In the genomic region with DNA sequence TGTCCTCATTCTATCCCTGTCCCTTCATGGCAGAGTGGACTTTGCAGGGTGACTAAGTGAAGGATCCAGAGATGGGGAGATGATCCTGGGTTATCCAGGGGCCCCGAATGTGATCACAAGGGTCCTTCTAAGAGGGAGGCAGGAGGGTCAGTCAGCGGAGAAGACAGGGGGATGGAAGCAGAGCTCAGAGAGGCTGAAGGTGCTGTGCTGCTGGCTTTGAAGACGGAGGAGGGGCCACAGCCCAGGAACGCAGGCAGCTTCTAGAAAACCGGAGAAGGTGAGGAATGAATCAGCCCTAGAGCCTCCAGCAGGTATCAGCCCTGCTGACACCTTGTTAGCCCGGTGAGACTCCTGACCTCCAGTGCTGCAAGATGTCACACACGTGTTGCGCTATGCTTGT, we compare ENCODE assay signal across 25 cellular contexts.
"Had no signal": no experiment of that assay in that cellular context is flagged by ENCODE, and none has a peak within 500 bp of the region (broad histone marks: within the 10 kb centered on the region; RNA-seq: fewer than 3 reads in every experiment).

No MANE protein-coding gene starts in this region.

- DNase-seq: islet precursor cell; midbrain; naive thymus-derived CD4-positive, alpha-beta T cell; nucleus accumbens; stimulated activated CD4-positive, alpha-beta T cell treated with anti-CD3 and anti-CD28 coated beads, Interleukin-1b, Interleukin-23, amount 100 ng/mL, for 48 hours; stimulated activated CD4-positive, alpha-beta T cell treated with anti-CD3 and anti-CD28 coated beads, Interleukin-2, amount 100 ng/mL, for 48 hours; stimulated activated CD4-positive, alpha-beta T cell treated with anti-CD3 and anti-CD28 coated beads, Interleukin-4, amount 100 ng/mL, for 4 hours; stimulated activated CD8-positive, alpha-beta memory T cell treated with anti-CD3 and anti-CD28 coated beads, Interleukin-4, amount 100 ng/mL, for 48 hours; stimulated activated naive CD4-positive, alpha-beta T cell treated with Interleukin-2 at 50 U/mL for 16 hours; stimulated activated naive CD8-positive, alpha-beta T cell treated with anti-CD3 and anti-CD28 coated beads, Interleukin-15, amount 100 ng/mL, for 72 hours; substantia nigra; upper lobe of right lung had no signal

- H3K27me3 Mint-ChIP-seq: naive thymus-derived CD4-positive, alpha-beta T cell; stimulated activated memory B cell treated with anti-CD40 and anti-IgM and Interleukin-4, amounts not matched to agents 10 μg/mL and 1 μg/mL and 100 μg/mL, for 72 hours; stimulated activated naive CD8-positive, alpha-beta T cell treated with anti-CD3 and anti-CD28 coated beads, Interleukin-15, amount 100 ng/mL, for 72 hours had no signal

- H3K79me2 ChIP-seq: hepatocyte had no signal

- H3K36me3 ChIP-seq: heart right ventricle, pancreas, prostate gland, right lobe of liver, tibial nerve, upper lobe of right lung had no signal

- H3K27ac ChIP-seq: heart right ventricle, hepatocyte, pancreas, prostate gland, right lobe of liver, tibial nerve, upper lobe of right lung had no signal

- H3K4me3 Mint-ChIP-seq: natural killer cell treated with Interleukin-12 subunit alpha and Interleukin-12 subunit beta and Interleukin-15 and Interleukin-18, amount 100 ng/mL, for 72 hours; stimulated activated memory B cell treated with anti-CD40 and anti-IgM and Interleukin-4, amounts not matched to agents 10 μg/mL and 1 μg/mL and 100 μg/mL, for 72 hours; stimulated activated naive CD8-positive, alpha-beta T cell treated with anti-CD3 and anti-CD28 coated beads, Interleukin-15, amount 100 ng/mL, for 72 hours had no signal

- H3K4me2 ChIP-seq: hepatocyte, smooth muscle cell had no signal

- ATAC-seq: heart right ventricle; left lobe of liver; mucosa of descending colon; naive thymus-derived CD4-positive, alpha-beta T cell; natural killer cell treated with Interleukin-12 subunit alpha and Interleukin-12 subunit beta and Interleukin-15 and Interleukin-18, amount 100 ng/mL, for 72 hours; pancreas; right lobe of liver; stimulated activated memory B cell treated with anti-CD40 and anti-IgM and Interleukin-4, amounts not matched to agents 10 μg/mL and 1 μg/mL and 100 μg/mL, for 72 hours; stimulated activated naive CD8-positive, alpha-beta T cell treated with anti-CD3 and anti-CD28 coated beads, Interleukin-15, amount 100 ng/mL, for 72 hours; upper lobe of right lung had no signal

- H3K4me1 Mint-ChIP-seq: stimulated activated memory B cell treated with anti-CD40 and anti-IgM and Interleukin-4, amounts not matched to agents 10 μg/mL and 1 μg/mL and 100 μg/mL, for 72 hours had no signal

- H3K4me3 ChIP-seq: heart right ventricle, hepatocyte, lung, mucosa of descending colon, pancreas, prostate gland, right lobe of liver, smooth muscle cell, tibial nerve, upper lobe of right lung had no signal

- H2AFZ ChIP-seq: hepatocyte had no signal

- H3K4me1 ChIP-seq: pancreas, right lobe of liver had no signal

- H3K9me3 ChIP-seq: pancreas, prostate gland, right lobe of liver, upper lobe of right lung had no signal

- H3K27me3 ChIP-seq: heart right ventricle, hepatocyte, pancreas, right lobe of liver, tibial nerve, upper lobe of right lung had no signal

- FAIRE-seq: pancreas, urothelium cell line had no signal

- H3K27ac Mint-ChIP-seq: naive thymus-derived CD4-positive, alpha-beta T cell; natural killer cell treated with Interleukin-12 subunit alpha and Interleukin-12 subunit beta and Interleukin-15 and Interleukin-18, amount 100 ng/mL, for 72 hours; stimulated activated memory B cell treated with anti-CD40 and anti-IgM and Interleukin-4, amounts not matched to agents 10 μg/mL and 1 μg/mL and 100 μg/mL, for 72 hours had no signal
